8 cellular contexts compared by ENCODE assay signal in the genomic region with DNA sequence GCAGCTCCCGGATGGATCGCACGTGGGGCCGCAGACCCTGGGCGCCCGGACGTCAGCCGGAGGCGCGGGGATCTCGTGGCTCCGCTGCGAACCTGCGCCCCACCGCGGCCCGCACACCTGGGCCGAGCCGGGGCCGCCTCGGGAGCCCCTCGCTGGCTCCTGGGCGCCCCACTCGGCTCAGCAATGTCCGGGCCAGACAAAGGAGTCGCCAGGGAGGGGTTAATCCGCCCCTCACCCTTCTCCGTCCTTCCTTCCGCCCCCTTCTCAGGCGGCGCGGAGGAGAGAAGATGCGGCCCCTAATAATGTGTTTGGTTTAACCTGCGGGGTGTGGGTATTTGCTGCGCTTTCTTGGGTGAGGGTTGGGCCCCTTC. TPM values are rescaled to one million over a fixed set of nuclear protein-coding genes. Genes with fewer than 3 reads are reported as not detected.
DNase-seq lines count a peak whose midpoint lies in the region; ATAC-seq and TF ChIP-seq lines count a peak whose summit lies in the region.

No MANE protein-coding gene starts in this region.

- H3K9me3 Mint-ChIP-seq in activated T-helper 17 cell treated with anti-CD3 and anti-CD28 coated beads, Interleukin-2, amount 50 U/mL, for 72 hours = no peaks in the 10 kb centered on the region

- TF ChIP-seq POLR2A in sigmoid colon (IDR thresholded peaks at IDR 0.05) = no peak

- TF ChIP-seq CTCF in GM12875 (IDR thresholded peaks at IDR 0.05; ENCODE audit: borderline replicate concordance, insufficient read depth, low read depth, low read length) (no peak), hepatocyte (IDR thresholded peaks at IDR 0.05; ENCODE audit: poor library complexity) (no peak), sigmoid colon (IDR thresholded peaks at IDR 0.05) (no peak)

- H4K20me1 ChIP-seq in hepatocyte (ENCODE audit: insufficient read depth, poor library complexity, severe bottlenecking) = no peaks in the 10 kb centered on the region

- H3K4me2 ChIP-seq in hepatocyte = peak overlapping the region; percentile 92

- H2AFZ ChIP-seq in hepatocyte = no peak overlapping the region

- H3K9me3 ChIP-seq in hepatocyte (ENCODE audit: low read depth) (no peaks in the 10 kb centered on the region), sigmoid colon (no peaks in the 10 kb centered on the region)

- intact Hi-C loops in sigmoid colon (cut with DNase I) = loop anchor here (1.0 kb wide), 1 partner anchor 170 kb away; the partner anchor contains the start of gene ACTG1

- no peaks in the 10 kb centered on the region for H3K9me2 ChIP-seq in hepatocyte (replicated peaks; ENCODE audit: insufficient read depth)

- H3K27ac ChIP-seq in hepatocyte (peak overlapping the region; percentile 99), sigmoid colon (peak overlapping the region; percentile 95 to 100 (median 98))

- H3K27ac Mint-ChIP-seq in activated T-helper 17 cell treated with anti-CD3 and anti-CD28 coated beads, Interleukin-2, amount 50 U/mL, for 72 hours = no peak overlapping the region

- H3K27me3 Mint-ChIP-seq in activated T-helper 17 cell treated with anti-CD3 and anti-CD28 coated beads, Interleukin-2, amount 50 U/mL, for 72 hours = peaks cover 24% of the 10 kb centered on the region

- H3K27me3 ChIP-seq in hepatocyte = no peaks in the 10 kb centered on the region
- H3K27me3 ChIP-seq in sigmoid colon = no peaks in the 10 kb centered on the region

- WGBS in hepatocyte (ENCODE audit: low lambda C conversion rate, missing lambda C conversion rate) = under 1% methylated on average over 34 of the region's 35 CpGs
- WGBS in sigmoid colon, 2 donors = 3 to 5% methylated on average over 35 of the region's 35 CpGs

- H3K36me3 ChIP-seq in hepatocyte (replicated peaks; ENCODE audit: insufficient read depth, low read depth) (no peaks in the 10 kb centered on the region), sigmoid colon (no peaks in the 10 kb centered on the region)

- peak overlapping the region; percentile 61 for H3K4me3 Mint-ChIP-seq in activated T-helper 17 cell treated with anti-CD3 and anti-CD28 coated beads, Interleukin-2, amount 50 U/mL, for 72 hours

- H3K4me1 ChIP-seq in hepatocyte (ENCODE audit: insufficient read depth) (peaks cover 42% of the 10 kb centered on the region), sigmoid colon (peaks cover 0 to 62% (median 45%) of the 10 kb centered on the region in 4 donors)

- no peak for ATAC-seq in activated T-helper 17 cell treated with anti-CD3 and anti-CD28 coated beads, Interleukin-2, amount 50 U/mL, for 72 hours (replicated peaks)
- no peak for ATAC-seq in HG02588 (IDR thresholded peaks at IDR 0.05; ENCODE audit: unreplicated experiment)
- ATAC-seq in stimulated activated naive CD8-positive, alpha-beta T cell treated with anti-CD3 and anti-CD28 coated beads, Interleukin-15, Interleukin-2, amounts not matched to agents 100 U/mL and 50 U/mL, for 24 hours = no peak

- peaks cover 92% of the 10 kb centered on the region for H3K79me2 ChIP-seq in hepatocyte

- peaks cover 5% of the 10 kb centered on the region for H3K4me1 Mint-ChIP-seq in activated T-helper 17 cell treated with anti-CD3 and anti-CD28 coated beads, Interleukin-2, amount 50 U/mL, for 72 hours

- H3K36me3 Mint-ChIP-seq in activated T-helper 17 cell treated with anti-CD3 and anti-CD28 coated beads, Interleukin-2, amount 50 U/mL, for 72 hours (ENCODE audit: low read depth) = peaks cover 10% of the 10 kb centered on the region

- DNase-seq in hepatocyte (ENCODE audit: low spot score) = peak; percentile 50
- peak; percentile 63 for DNase-seq in sigmoid colon
- no peak for DNase-seq in globus pallidus (ENCODE audit: low spot score)
- DNase-seq in DMS79 treated with DMSO at 0.1 percent for 48 hours (lab: John Stamatoyannopoulos, UW) = no peak
- no peak for DNase-seq in stimulated activated naive CD8-positive, alpha-beta T cell treated with anti-CD3 and anti-CD28 coated beads, Interleukin-15, Interleukin-2, amounts not matched to agents 100 U/mL and 50 U/mL, for 24 hours

- H3K4me3 ChIP-seq in GM12875 (ENCODE audit: low read depth, low read length) (peak overlapping the region; percentile 76), hepatocyte (peak overlapping the region; percentile 73), sigmoid colon (peak overlapping the region; percentile 64 to 93 (median 86))

- TF ChIP-seq EP300 in sigmoid colon (IDR thresholded peaks at IDR 0.05) = no peak

RNA-seq across cellular contexts. Expression of gene SLC38A10, which starts 47.6 kb away (rescaled TPM):
- total RNA-seq in activated T-helper 17 cell treated with anti-CD3 and anti-CD28 coated beads, Interleukin-2, amount 50 U/mL, for 72 hours = 10 to 100 TPM; 58.4 to 71.2 TPM
- total RNA-seq in hepatocyte (71.3 and 91.4 TPM in 2 replicates), sigmoid colon (10 to 100 TPM; 32.1 to 54.8 (median 42.3) TPM)
- polyA plus RNA-seq in hepatocyte (123 and 124 TPM in 2 replicates), sigmoid colon (10 to 100 TPM in 2 of 3 donors, 1 to 10 TPM in 1; 7.8 to 88.7 (median 14.1) TPM)

RNA-seq across cellular contexts. Expression of gene BAHCC1, which starts 52.6 kb away (rescaled TPM):
- under 1 TPM in 1 of 2 donors, not detected in 1; 0.26 TPM for total RNA-seq in activated T-helper 17 cell treated with anti-CD3 and anti-CD28 coated beads, Interleukin-2, amount 50 U/mL, for 72 hours
- total RNA-seq in hepatocyte (6.6 and 8.6 TPM in 2 replicates), sigmoid colon (10 to 100 TPM in 1 of 4 donors, 1 to 10 TPM in 3; 3.8 to 18.6 (median 7.2) TPM)
- polyA plus RNA-seq in hepatocyte (6.4 and 7.9 TPM in 2 replicates), sigmoid colon (10 to 100 TPM in 1 of 3 donors, 1 to 10 TPM in 2; 1.8 to 12.9 (median 3.0) TPM)

Comparison
In these comparisons a context has a peak if more than half of its experiments do, and no peak if none do; other contexts are left out.
1. DNase-seq: peak in hepatocyte (single experiment) and sigmoid colon (single experiment); none in globus pallidus (single experiment), DMS79 treated with DMSO at 0.1 percent for 48 hours (single experiment) and stimulated activated naive CD8-positive, alpha-beta T cell treated with anti-CD3 and anti-CD28 coated beads, Interleukin-15, Interleukin-2, amounts not matched to agents 100 U/mL and 50 U/mL, for 24 hours (single experiment).
2. Peak in every context shown above with its lines, with median percentiles within 50 percentile points of each other: H3K4me3 ChIP-seq.